In the genomic region with DNA sequence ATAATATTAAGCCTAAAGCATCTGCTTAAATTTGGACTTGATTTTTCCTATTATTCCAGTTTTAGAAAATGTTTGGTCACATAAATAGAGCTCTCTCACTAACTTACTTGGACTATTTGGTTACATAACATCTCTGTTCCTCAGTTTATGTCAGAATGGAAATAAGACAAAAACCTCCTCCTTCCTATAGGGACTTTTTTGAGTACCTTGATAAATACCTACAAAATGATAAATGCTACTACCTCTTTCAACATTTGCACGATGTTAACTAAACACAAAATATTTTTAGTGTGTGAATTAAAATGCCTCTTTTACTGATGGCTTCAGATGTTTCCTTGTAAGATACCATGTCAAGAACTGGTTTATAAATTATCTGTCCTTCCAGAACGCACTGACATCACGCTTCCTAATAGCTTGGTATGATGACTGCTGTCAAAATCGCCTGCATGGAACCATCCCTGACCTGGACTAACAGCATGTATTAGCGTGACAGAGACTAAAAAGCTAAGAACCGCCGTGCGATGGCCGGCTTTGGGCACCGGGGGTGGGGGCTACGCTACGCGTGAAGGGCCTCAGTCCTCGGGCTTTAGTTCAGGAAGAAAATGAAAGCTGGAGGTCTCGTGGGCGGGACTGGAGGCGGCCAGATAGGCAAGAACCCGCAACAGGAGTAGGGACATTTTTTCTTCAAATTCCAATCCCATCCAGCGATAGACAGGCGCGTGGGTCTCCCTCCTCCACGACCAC, we compare ENCODE assay signal across 8 cellular contexts.
DNase-seq lines count a peak whose midpoint lies in the region; ATAC-seq and TF ChIP-seq lines count a peak whose summit lies in the region.

No MANE protein-coding gene starts in this region.

- H3K36me3 Mint-ChIP-seq in activated CD4-positive, alpha-beta T cell treated with anti-CD3 and anti-CD28 coated beads, Interleukin-2, amount 10 ng/mL, durations not matched to agents 24 days and 14 days (ENCODE audit: low read depth), result no peaks in the 10 kb centered on the region
- H3K36me3 Mint-ChIP-seq in MCF 10A (ENCODE audit: insufficient read depth, unreplicated experiment), result peaks cover 6% of the 10 kb centered on the region

- H3K36me3 ChIP-seq in suprapubic skin, result no peaks in the 10 kb centered on the region

- peaks cover 71% of the 10 kb centered on the region for H3K27me3 Mint-ChIP-seq in activated CD4-positive, alpha-beta T cell treated with anti-CD3 and anti-CD28 coated beads, Interleukin-2, amount 10 ng/mL, durations not matched to agents 24 days and 14 days
- no peaks in the 10 kb centered on the region for H3K27me3 Mint-ChIP-seq in MCF 10A (ENCODE audit: insufficient read depth, unreplicated experiment)

- WGBS in suprapubic skin, result 13% methylated on average over 22 of the region's 22 CpGs

- H3K9me3 ChIP-seq in suprapubic skin, result no peaks in the 10 kb centered on the region

- intact Hi-C loops in activated CD4-positive, alpha-beta T cell treated with anti-CD3 and anti-CD28 coated beads, Interleukin-2, amount 10 ng/mL, durations not matched to agents 24 days and 14 days (cut with micrococcal nuclease), result no loop called here
- intact Hi-C loops in MCF 10A (cut with micrococcal nuclease), result loop anchor here (1.0 to 5.0 kb wide), 2 partner anchors 112 to 129 kb away; no protein-coding TSS in a partner anchor

- H3K27ac Mint-ChIP-seq in activated CD4-positive, alpha-beta T cell treated with anti-CD3 and anti-CD28 coated beads, Interleukin-2, amount 10 ng/mL, durations not matched to agents 24 days and 14 days, result no peak overlapping the region
- H3K27ac Mint-ChIP-seq in MCF 10A (ENCODE audit: low read depth, unreplicated experiment), result no peak overlapping the region

- no TSS peak for BruUV-seq in MCF 10A (replicated peaks; lab: Mats Ljungman, UMichigan)

- DNase-seq in activated CD4-positive, alpha-beta T cell treated with anti-CD3 and anti-CD28 coated beads, Interleukin-2, amount 10 ng/mL, durations not matched to agents 24 days and 14 days, result peak; percentile 71
- no peak for DNase-seq in activated CD4-positive, alpha-beta T cell treated with anti-CD3 and anti-CD28 coated beads for 4 hours
- peak; percentile 34 for DNase-seq in NCI-H146 treated with DMSO at 0.1 percent for 48 hours (lab: John Stamatoyannopoulos, UW; ENCODE audit: unreplicated experiment)
- no peak for DNase-seq in MCF 10A (ENCODE audit: unreplicated experiment)
- peak; percentile 68 for DNase-seq in left kidney (ENCODE audit: low read depth, low spot score)
- DNase-seq in suprapubic skin (ENCODE audit: low spot score in 2 of 2), result peak in 1 of 2 donors; percentile 69
- DNase-seq in dedifferentiated amniotic fluid mesenchymal stem cell (ENCODE audit: extremely low spot score), result no peak

- peaks cover 12% of the 10 kb centered on the region for H3K4me1 Mint-ChIP-seq in activated CD4-positive, alpha-beta T cell treated with anti-CD3 and anti-CD28 coated beads, Interleukin-2, amount 10 ng/mL, durations not matched to agents 24 days and 14 days
- H3K4me1 Mint-ChIP-seq in MCF 10A (ENCODE audit: insufficient read depth, unreplicated experiment), result no peaks in the 10 kb centered on the region

- no peaks in the 10 kb centered on the region for H3K9me3 Mint-ChIP-seq in activated CD4-positive, alpha-beta T cell treated with anti-CD3 and anti-CD28 coated beads, Interleukin-2, amount 10 ng/mL, durations not matched to agents 24 days and 14 days
- no peaks in the 10 kb centered on the region for H3K9me3 Mint-ChIP-seq in MCF 10A (ENCODE audit: unreplicated experiment)

- H3K27me3 ChIP-seq in suprapubic skin, result peaks cover 10% of the 10 kb centered on the region

- POLR2A ChIA-PET in MCF 10A (lab: Yijun Ruan, JAX), result no interaction called here

- TF ChIP-seq EP300 in suprapubic skin (IDR thresholded peaks at IDR 0.05), result no peak

- H3K4me3 ChIP-seq in suprapubic skin, result peak overlapping the region; percentile 80

- H3K4me3 Mint-ChIP-seq in activated CD4-positive, alpha-beta T cell treated with anti-CD3 and anti-CD28 coated beads, Interleukin-2, amount 10 ng/mL, durations not matched to agents 24 days and 14 days, result peak overlapping the region; percentile 77
- H3K4me3 Mint-ChIP-seq in MCF 10A (ENCODE audit: unreplicated experiment), result peak overlapping the region; percentile 65

- H3K4me1 ChIP-seq in suprapubic skin, result peaks cover 20% of the 10 kb centered on the region

- no peak overlapping the region for H3K27ac ChIP-seq in suprapubic skin

- CTCF ChIA-PET in MCF 10A (lab: Yijun Ruan, JAX), result interaction anchor here (0.6 to 1.8 kb wide), 8 partner anchors 10 to 1069 kb away, joined by 3 to 4 read pairs (median 3); no protein-coding TSS in a partner anchor

- TF ChIP-seq POLR2A in suprapubic skin (IDR thresholded peaks at IDR 0.05), result no peak

- TF ChIP-seq CTCF in MCF 10A (IDR thresholded peaks at IDR 0.05; ENCODE audit: unreplicated experiment) (no peak), suprapubic skin (IDR thresholded peaks at IDR 0.05) (no peak)

- no peak for ATAC-seq in GM18498 (IDR thresholded peaks at IDR 0.05; ENCODE audit: unreplicated experiment)

Comparison
In these comparisons a context has a peak if more than half of its experiments do, and no peak if none do; other contexts are left out.
1. DNase-seq: peak in activated CD4-positive, alpha-beta T cell treated with anti-CD3 and anti-CD28 coated beads, Interleukin-2, amount 10 ng/mL, durations not matched to agents 24 days and 14 days (single experiment), NCI-H146 treated with DMSO at 0.1 percent for 48 hours (single experiment) and left kidney (single experiment); none in activated CD4-positive, alpha-beta T cell treated with anti-CD3 and anti-CD28 coated beads for 4 hours (0 of 2), MCF 10A (single experiment) and dedifferentiated amniotic fluid mesenchymal stem cell (single experiment).